ENCODE assay signal across 15 cellular contexts in the genomic region with DNA sequence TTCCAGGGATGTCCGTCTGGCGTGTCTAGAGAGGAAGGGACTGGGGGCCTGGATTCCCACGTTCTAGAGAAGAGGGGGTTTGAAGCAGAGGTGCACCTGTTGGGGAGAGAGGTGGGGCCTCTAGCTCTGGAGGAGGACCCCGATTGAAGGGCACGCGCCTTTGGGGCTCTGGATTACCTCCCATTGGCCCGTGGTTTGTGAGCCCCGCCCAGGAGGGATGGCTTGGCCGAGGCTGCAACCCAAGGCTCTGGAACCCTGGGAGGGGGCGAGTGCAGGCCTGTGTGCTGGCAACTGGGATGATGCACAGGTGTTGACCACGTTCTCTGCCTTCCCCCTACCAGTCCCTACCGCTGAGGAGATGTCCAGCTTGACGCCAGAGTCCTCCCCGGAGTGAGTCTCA. TPM values are rescaled to one million over a fixed set of nuclear protein-coding genes. Genes with fewer than 3 reads are reported as not detected.
DNase-seq lines count a peak whose midpoint lies in the region; ATAC-seq, FAIRE-seq and TF ChIP-seq lines count a peak whose summit lies in the region.
"Had no signal": no experiment of that assay in that cellular context is flagged by ENCODE, and none has a peak within 500 bp of the region (broad histone marks: within the 10 kb centered on the region; RNA-seq: fewer than 3 reads in every experiment).

No MANE protein-coding gene starts in this region.

- H3K27ac Mint-ChIP-seq in H9: peak overlapping the region in 1 of 3 experiments; percentile 72; a peak in 1 of 7 replicates

- no peak overlapping the region for H3K18ac ChIP-seq in H9 (ENCODE audit: insufficient read length, low read depth, low read length)

- ATAC-seq in K562: peak; percentile 26

- intact Hi-C loops in K562 (cut with micrococcal nuclease): loop anchor here (5.0 kb wide), 2 partner anchors 32 to 82 kb away; a partner anchor contains a TSS

- no peak for FAIRE-seq in K562 (lab: Jason Lieb, UNC)
- no peak for FAIRE-seq in RCC 7860 (lab: Jason Lieb, UNC)
- FAIRE-seq: A549, GM12891, GM18507 had no signal

- H4K20me1 ChIP-seq in H9 (ENCODE audit: control insufficient read depth, insufficient read depth, insufficient read length) (no peaks in the 10 kb centered on the region), K562 (replicated peaks; ENCODE audit: control insufficient read depth, insufficient read depth, low read length) (no peaks in the 10 kb centered on the region)
- H4K20me1 ChIP-seq: BLaER1 had no signal

- H3K56ac ChIP-seq in H9 (ENCODE audit: insufficient read length, low read depth, low read length): no peak overlapping the region

- no peak overlapping the region for H3K9ac ChIP-seq in H9 (ENCODE audit: extremely low read depth, insufficient read length, low read length)
- no peak overlapping the region for H3K9ac ChIP-seq in K562 (ENCODE audit: insufficient read depth in 1 of 2, low read depth in 2 of 2, low read length in 2 of 2)
- H3K9ac ChIP-seq: BLaER1, GM23248, SK-N-SH had no signal

- H2AK5ac ChIP-seq in H9 (ENCODE audit: insufficient read length, low read length): no peak overlapping the region

- no peak overlapping the region for H3K23ac ChIP-seq in H9 (ENCODE audit: insufficient read length, low read depth, low read length)

- H3K23me2 ChIP-seq in H9 (ENCODE audit: insufficient read length, low read depth, low read length, poor library complexity, severe bottlenecking): no peaks in the 10 kb centered on the region

- H4K8ac ChIP-seq in H9 (replicated peaks; ENCODE audit: insufficient read length, low read depth, low read length): no peak overlapping the region

- H3K27me3 ChIP-seq in H9 (ENCODE audit: insufficient read depth, low read length) (no peaks in the 10 kb centered on the region), K562 (ENCODE audit: control insufficient read depth in 2 of 2, insufficient read depth in 2 of 2, low read length in 2 of 2) (no peaks in the 10 kb centered on the region)
- H3K27me3 ChIP-seq: BLaER1, Peyer's patch had no signal

- no peak overlapping the region for H4K91ac ChIP-seq in H9 (ENCODE audit: insufficient read length, low read depth, low read length)

- CTCF ChIA-PET in K562 (lab: Yijun Ruan, JAX; ENCODE audit: low intra/inter-chr PET ratio): no interaction called here

- H3K9me1 ChIP-seq in K562 (ENCODE audit: control insufficient read depth, insufficient read depth, low read length): no peaks in the 10 kb centered on the region

- no peaks in the 10 kb centered on the region for H3K79me1 ChIP-seq in H9 (ENCODE audit: insufficient read depth, low read depth, low read length, poor library complexity, severe bottlenecking)

- no peak overlapping the region for H2BK120ac ChIP-seq in H9 (ENCODE audit: low read depth, low read length, poor library complexity, severe bottlenecking)

- H2AFZ ChIP-seq in H9 (ENCODE audit: low read length) (no peak overlapping the region), K562 (ENCODE audit: low read depth, low read length) (no peak overlapping the region)
- H2AFZ ChIP-seq: GM23248 had no signal

- TF ChIP-seq RAD21 in K562 (CRISPR knock-in tag; conservative IDR thresholded peaks at IDR 0.05 in 1 of 2, IDR thresholded peaks at IDR 0.05 in 1 of 2): no peak

- no peak overlapping the region for H2BK20ac ChIP-seq in H9 (ENCODE audit: low read depth, low read length, poor library complexity, severe bottlenecking)

- POLR2A ChIA-PET in K562 (lab: Yijun Ruan, JAX): interaction anchor here (0.5 kb wide), 1 partner anchor 199 kb away, joined by 4 read pairs; no protein-coding TSS in a partner anchor

- no peak overlapping the region for H3K14ac ChIP-seq in H9 (ENCODE audit: insufficient read depth, low read length)

- H4K5ac ChIP-seq in H9 (ENCODE audit: insufficient read length, low read depth, low read length): no peak overlapping the region

- no CpG with 5 or more reads among the region's 14 CpGs for WGBS in H9 (ENCODE audit: extremely low coverage, insufficient read length, low lambda C conversion rate)
- 41% methylated on average over 12 of the region's 14 CpGs for WGBS in K562 (ENCODE audit: insufficient coverage, low coverage, missing lambda C conversion rate)

- H3K4me1 ChIP-seq in H9 (ENCODE audit: insufficient read depth, low read length) (peaks cover 3% of the 10 kb centered on the region; the same call in 1 of the 2 replicates), K562 (replicated peaks in 1 of 2; ENCODE audit: control insufficient read depth in 2 of 2, insufficient read depth in 2 of 2, low read length in 2 of 2) (peaks cover 9 to 49% of the 10 kb centered on the region in 2 experiments; a peak in 4 of 5 replicates)

- no peaks in the 10 kb centered on the region for H3K79me2 ChIP-seq in H9 (ENCODE audit: insufficient read depth, low read length)
- H3K79me2 ChIP-seq in K562 (ENCODE audit: control insufficient read depth, insufficient read depth, low read length): no peaks in the 10 kb centered on the region

- DNase-seq in H9 (peak; percentile 69), K562 (ENCODE audit: extremely low read depth in 1 of 4, low spot score in 3 of 4) (peak in 2 of 4 experiments; percentile 35 to 48), iPS-NIHi7 (ENCODE audit: extremely low spot score) (peak; percentile 73), GM10266 (ENCODE audit: extremely low spot score) (no peak), RCC 7860 (ENCODE audit: low spot score) (no peak)
- DNase-seq: NCI-H1694 treated with DMSO at 0.1 percent for 48 hours had no signal

- no peak overlapping the region for H2BK5ac ChIP-seq in H9 (ENCODE audit: insufficient read length, low read length)

- BruUV-seq in K562 (replicated peaks; lab: Mats Ljungman, UMichigan): no TSS peak

- no peak overlapping the region for H3K4me3 ChIP-seq in K562
- H3K4me3 ChIP-seq: A549, BLaER1, GM23248, Peyer's patch had no signal

- H3K4ac ChIP-seq in H9 (ENCODE audit: low read depth, low read length): no peak overlapping the region

- H3K4me3 Mint-ChIP-seq in H9: peak overlapping the region in 1 of 2 experiments; percentile 53; a peak in 2 of 5 replicates

- H2BK15ac ChIP-seq in H9 (ENCODE audit: low read depth, low read length): no peak overlapping the region

- H2BK12ac ChIP-seq in H9 (ENCODE audit: insufficient read length, low read depth, low read length): no peak overlapping the region

- H3K4me2 ChIP-seq in H9 (ENCODE audit: insufficient read depth, insufficient read length, low read length) (no peak overlapping the region), K562 (ENCODE audit: insufficient read depth, low read length) (0 out of 2 replicates have a peak overlapping the region, but pooled peaks have one; percentile 13)
- H3K4me2 ChIP-seq: A549, BLaER1, SK-N-SH had no signal

- H3K36me3 Mint-ChIP-seq in H9 (ENCODE audit: insufficient read depth in 1 of 3, low read depth in 3 of 3): peaks cover 45 to 68% (median 66%) of the 10 kb centered on the region in 3 experiments; a peak in 6 of 7 replicates
- H3K36me3 Mint-ChIP-seq: CD8-positive, alpha-beta memory T cell had no signal

- in situ Hi-C loops in K562 (cut with MboI): no loop called here

- H3K9me3 ChIP-seq in H9 (ENCODE audit: control insufficient read depth, low read depth, low read length) (no peaks in the 10 kb centered on the region), K562 (replicated peaks; ENCODE audit: control insufficient read depth, insufficient read depth, low read depth, low read length) (no peaks in the 10 kb centered on the region; the same call in 1 of the 2 replicates)
- H3K9me3 ChIP-seq: A549, BLaER1, Peyer's patch, SK-N-SH had no signal

- no peaks in the 10 kb centered on the region; the same call in 1 of the 2 replicates for H3K27me3 Mint-ChIP-seq in H9 (ENCODE audit: low read depth)
- H3K27me3 Mint-ChIP-seq: CD8-positive, alpha-beta memory T cell had no signal

- no peak for TF ChIP-seq CTCF in H9 (conservative IDR thresholded peaks at IDR 0.05)
- no peak for TF ChIP-seq CTCF in K562 (IDR thresholded peaks at IDR 0.05 in 2 of 3, conservative IDR thresholded peaks at IDR 0.05 in 1 of 3; ENCODE audit: insufficient read depth in 2 of 3, low read depth in 1 of 3, low read length in 3 of 3)
- TF ChIP-seq CTCF in GM10266 (IDR thresholded peaks at IDR 0.05; ENCODE audit: control insufficient read depth, insufficient read depth, low read depth, missing control alignments): no peak

- no peaks in the 10 kb centered on the region for H3K9me3 Mint-ChIP-seq in H9
- H3K9me3 Mint-ChIP-seq: CD8-positive, alpha-beta memory T cell had no signal

- no peak overlapping the region for H3K27ac ChIP-seq in H9 (ENCODE audit: insufficient read length, low read depth, low read length)
- H3K27ac ChIP-seq in K562 (ENCODE audit: extremely low read depth, low read depth, low read length): no peak overlapping the region
- H3K27ac ChIP-seq: A549, BLaER1, GM23248, Peyer's patch had no signal

- H3T11ph ChIP-seq in H9 (ENCODE audit: low read length): no peak overlapping the region

- TF ChIP-seq EP300 in K562 (IDR thresholded peaks at IDR 0.05; ENCODE audit: low read length): no peak

- H3K4me1 Mint-ChIP-seq in H9: peaks cover 15 to 24% of the 10 kb centered on the region in 2 experiments

- H3K36me3 ChIP-seq in K562 (ENCODE audit: control insufficient read depth, insufficient read depth, low read length): peaks cover 5% of the 10 kb centered on the region; the same call in 1 of the 3 replicates
- H3K36me3 ChIP-seq: Peyer's patch had no signal

- TF ChIP-seq POLR2A in K562 (conservative IDR thresholded peaks at IDR 0.05): no peak

RNA-seq across cellular contexts. Expression of a gene that starts 20.2 kb away (rescaled TPM):
- total RNA-seq in H9 (2021): 0.63 TPM in 1 of 2 replicates, not detected in the other
- 1.7 and 5.3 TPM in 2 replicates for total RNA-seq in K562 (2011; cell fraction: chromatin; rRNA removed; ENCODE audit: low replicate concordance)
- 4.7 and 5.2 TPM in 2 replicates for total RNA-seq in K562 (2011; cell fraction: nucleolus; rRNA removed)
- total RNA-seq in K562 (2011; cell fraction: nucleoplasm; rRNA removed): 2.2 and 3.8 TPM in 2 replicates
- total RNA-seq in K562 (2014; rRNA removed): 0.91 and 1.0 TPM in 2 replicates
- total RNA-seq in K562 (2014; rRNA removed; fragmentation: Illumina TruSeq; extraction: Trizol): 0.47 TPM in 1 of 2 replicates, not detected in the other
- total RNA-seq in K562 (2015; rRNA removed; fragmentation: Illumina TruSeq; extraction: Trizol): 0.57 and 1.3 TPM in 2 replicates
- total RNA-seq in K562 (2021): 1.2 and 1.4 TPM in 2 replicates
- polyA plus RNA-seq in K562 (2011; rRNA removed): 0.55 and 0.67 TPM in 2 replicates
- polyA plus RNA-seq in K562 (2011; cell fraction: cytosol; rRNA removed): 1.2 and 2.9 TPM in 2 replicates
- polyA plus RNA-seq in K562 (2011; cell fraction: nucleus; rRNA removed): 1.1 and 3.2 TPM in 2 replicates
- 1.2 and 3.1 TPM in 2 replicates for polyA plus RNA-seq in K562 (2012)
- 0.56 and 0.82 TPM in 2 replicates for polyA plus RNA-seq in K562 (2014; fragmentation: Illumina TruSeq; extraction: Trizol)
- not detected for polyA plus RNA-seq in K562 (2014; fragmentation: Nextera tagmentation; extraction: Ambion mirVana)
- polyA plus RNA-seq in K562 (2014; rRNA removed): 0.47 and 0.74 TPM in 2 replicates
- polyA minus RNA-seq in K562 (2011; rRNA and poly(A)+ RNA removed): not detected in 2 replicates
- polyA minus RNA-seq in K562 (2011; cell fraction: cytosol; rRNA and poly(A)+ RNA removed): 2.3 TPM in 1 of 2 replicates, not detected in the other
- 1.00 and 1.2 TPM in 2 replicates for polyA minus RNA-seq in K562 (2011; cell fraction: nucleus; rRNA and poly(A)+ RNA removed)
- total RNA-seq: GM23248, NCI-H460 had no signal
- polyA plus RNA-seq: CD8-positive, alpha-beta memory T cell; GM23248; SK-N-SH had no signal

RNA-seq across cellular contexts. Expression of a gene that starts 21.2 kb away (rescaled TPM):
- total RNA-seq in H9 (2021) (43.5 and 47.0 TPM in 2 replicates), K562 (2014; rRNA removed) (3.8 and 5.0 TPM in 2 replicates), K562 (2014; rRNA removed; fragmentation: Illumina TruSeq; extraction: Trizol) (1.6 and 1.7 TPM in 2 replicates), K562 (2015; rRNA removed; fragmentation: Illumina TruSeq; extraction: Trizol) (1.3 and 1.7 TPM in 2 replicates), K562 (2021) (5.6 and 8.1 TPM in 2 replicates)
- 28.5 and 48.4 TPM in 2 replicates for total RNA-seq in K562 (2011; cell fraction: chromatin; rRNA removed; ENCODE audit: low replicate concordance)
- total RNA-seq in K562 (2011; cell fraction: nucleolus; rRNA removed): 21.7 and 25.3 TPM in 2 replicates
- total RNA-seq in K562 (2011; cell fraction: nucleoplasm; rRNA removed): 13.4 and 18.0 TPM in 2 replicates
- polyA plus RNA-seq in K562 (2011; rRNA removed) (3.5 and 3.6 TPM in 2 replicates), K562 (2014; fragmentation: Illumina TruSeq; extraction: Trizol) (4.3 and 4.5 TPM in 2 replicates), K562 (2014; fragmentation: Nextera tagmentation; extraction: Ambion mirVana) (not detected), K562 (2014; rRNA removed) (9.3 and 9.8 TPM in 2 replicates)
- 4.7 and 5.3 TPM in 2 replicates for polyA plus RNA-seq in K562 (2011; cell fraction: cytosol; rRNA removed)
- 46.8 and 66.1 TPM in 2 replicates for polyA plus RNA-seq in K562 (2011; cell fraction: nucleus; rRNA removed)
- 4.6 and 18.4 TPM in 2 replicates for polyA plus RNA-seq in K562 (2012)
- polyA minus RNA-seq in K562 (2011; rRNA and poly(A)+ RNA removed): 1.7 and 2.2 TPM in 2 replicates
- 1.1 and 2.1 TPM in 2 replicates for polyA minus RNA-seq in K562 (2011; cell fraction: cytosol; rRNA and poly(A)+ RNA removed)
- polyA minus RNA-seq in K562 (2011; cell fraction: nucleus; rRNA and poly(A)+ RNA removed): 7.0 and 11.6 TPM in 2 replicates

RNA-seq across cellular contexts. Expression of a gene that starts 25.1 kb away (rescaled TPM):
- total RNA-seq in H9 (2021) (47.4 and 50.7 TPM in 2 replicates), K562 (2014; rRNA removed) (54.6 and 63.3 TPM in 2 replicates), K562 (2014; rRNA removed; fragmentation: Illumina TruSeq; extraction: Trizol) (12.3 and 13.9 TPM in 2 replicates), K562 (2015; rRNA removed; fragmentation: Illumina TruSeq; extraction: Trizol) (38.7 and 41.3 TPM in 2 replicates), K562 (2021) (81.3 and 85.8 TPM in 2 replicates)
- total RNA-seq in K562 (2011; cell fraction: chromatin; rRNA removed; ENCODE audit: low replicate concordance): 1.8 and 7.4 TPM in 2 replicates
- 14.1 and 16.0 TPM in 2 replicates for total RNA-seq in K562 (2011; cell fraction: nucleolus; rRNA removed)
- total RNA-seq in K562 (2011; cell fraction: nucleoplasm; rRNA removed): 5.8 and 8.5 TPM in 2 replicates
- polyA plus RNA-seq in K562 (2011; rRNA removed) (20.6 and 30.4 TPM in 2 replicates), K562 (2014; fragmentation: Illumina TruSeq; extraction: Trizol) (21.8 and 37.7 TPM in 2 replicates), K562 (2014; fragmentation: Nextera tagmentation; extraction: Ambion mirVana) (1 to 10 TPM in 1 of 2 experiments, under 1 TPM in 1; 0.83 to 1.5 TPM), K562 (2014; rRNA removed) (59.0 and 62.3 TPM in 2 replicates)
- polyA plus RNA-seq in K562 (2011; cell fraction: cytosol; rRNA removed): 38.3 and 103 TPM in 2 replicates
- 17.4 and 24.9 TPM in 2 replicates for polyA plus RNA-seq in K562 (2011; cell fraction: nucleus; rRNA removed)
- polyA plus RNA-seq in K562 (2012): 67.2 and 80.0 TPM in 2 replicates
- polyA minus RNA-seq in K562 (2011; rRNA and poly(A)+ RNA removed): 5.2 and 9.1 TPM in 2 replicates
- 23.1 and 31.8 TPM in 2 replicates for polyA minus RNA-seq in K562 (2011; cell fraction: cytosol; rRNA and poly(A)+ RNA removed)
- 6.2 and 6.8 TPM in 2 replicates for polyA minus RNA-seq in K562 (2011; cell fraction: nucleus; rRNA and poly(A)+ RNA removed)

RNA-seq across cellular contexts. Expression of a gene that starts 34.7 kb away (rescaled TPM):
- total RNA-seq in H9 (2021) (53.7 and 54.5 TPM in 2 replicates), K562 (2014; rRNA removed) (35.6 and 38.2 TPM in 2 replicates), K562 (2014; rRNA removed; fragmentation: Illumina TruSeq; extraction: Trizol) (3.7 and 8.2 TPM in 2 replicates), K562 (2015; rRNA removed; fragmentation: Illumina TruSeq; extraction: Trizol) (11.0 and 12.5 TPM in 2 replicates), K562 (2021) (50.7 and 53.5 TPM in 2 replicates)
- total RNA-seq in K562 (2011; cell fraction: chromatin; rRNA removed; ENCODE audit: low replicate concordance): 62.4 and 157 TPM in 2 replicates
- 117 and 126 TPM in 2 replicates for total RNA-seq in K562 (2011; cell fraction: nucleolus; rRNA removed)
- total RNA-seq in K562 (2011; cell fraction: nucleoplasm; rRNA removed): 79.2 and 82.9 TPM in 2 replicates
- polyA plus RNA-seq in K562 (2011; rRNA removed) (22.8 and 36.8 TPM in 2 replicates), K562 (2014; fragmentation: Illumina TruSeq; extraction: Trizol) (16.6 and 22.7 TPM in 2 replicates), K562 (2014; fragmentation: Nextera tagmentation; extraction: Ambion mirVana) (under 1 TPM; 0.15 to 0.17 TPM), K562 (2014; rRNA removed) (42.7 and 50.2 TPM in 2 replicates)
- polyA plus RNA-seq in K562 (2011; cell fraction: cytosol; rRNA removed): 25.5 and 46.8 TPM in 2 replicates
- 121 and 175 TPM in 2 replicates for polyA plus RNA-seq in K562 (2011; cell fraction: nucleus; rRNA removed)
- 42.5 and 52.7 TPM in 2 replicates for polyA plus RNA-seq in K562 (2012)
- polyA minus RNA-seq in K562 (2011; rRNA and poly(A)+ RNA removed): 7.6 and 10.5 TPM in 2 replicates
- 14.4 and 16.3 TPM in 2 replicates for polyA minus RNA-seq in K562 (2011; cell fraction: cytosol; rRNA and poly(A)+ RNA removed)
- polyA minus RNA-seq in K562 (2011; cell fraction: nucleus; rRNA and poly(A)+ RNA removed): 40.8 and 44.9 TPM in 2 replicates

RNA-seq across cellular contexts. Expression of a gene that starts 46.2 kb away (rescaled TPM):
- total RNA-seq in H9 (2021) (76.2 and 79.7 TPM in 2 replicates), K562 (2014; rRNA removed) (58.3 and 78.9 TPM in 2 replicates), K562 (2014; rRNA removed; fragmentation: Illumina TruSeq; extraction: Trizol) (25.5 and 28.1 TPM in 2 replicates), K562 (2015; rRNA removed; fragmentation: Illumina TruSeq; extraction: Trizol) (37.2 and 39.6 TPM in 2 replicates), K562 (2021) (115 and 135 TPM in 2 replicates)
- 138 and 331 TPM in 2 replicates for total RNA-seq in K562 (2011; cell fraction: chromatin; rRNA removed; ENCODE audit: low replicate concordance)
- 170 and 181 TPM in 2 replicates for total RNA-seq in K562 (2011; cell fraction: nucleolus; rRNA removed)
- total RNA-seq in K562 (2011; cell fraction: nucleoplasm; rRNA removed): 119 and 126 TPM in 2 replicates
- polyA plus RNA-seq in K562 (2011; rRNA removed) (37.0 and 59.5 TPM in 2 replicates), K562 (2014; fragmentation: Illumina TruSeq; extraction: Trizol) (42.6 and 75.6 TPM in 2 replicates), K562 (2014; fragmentation: Nextera tagmentation; extraction: Ambion mirVana) (under 1 TPM; 0.48 to 0.89 TPM), K562 (2014; rRNA removed) (72.9 and 82.6 TPM in 2 replicates)
- polyA plus RNA-seq in K562 (2011; cell fraction: cytosol; rRNA removed): 51.6 and 73.6 TPM in 2 replicates
- 101 and 109 TPM in 2 replicates for polyA plus RNA-seq in K562 (2011; cell fraction: nucleus; rRNA removed)
- polyA plus RNA-seq in K562 (2012): 69.7 and 88.1 TPM in 2 replicates
- polyA minus RNA-seq in K562 (2011; rRNA and poly(A)+ RNA removed): 47.1 and 60.9 TPM in 2 replicates
- polyA minus RNA-seq in K562 (2011; cell fraction: cytosol; rRNA and poly(A)+ RNA removed): 68.7 and 77.1 TPM in 2 replicates
- polyA minus RNA-seq in K562 (2011; cell fraction: nucleus; rRNA and poly(A)+ RNA removed): 31.9 and 52.0 TPM in 2 replicates

Comparison
In these comparisons a context has a peak if more than half of its experiments do, and no peak if none do; other contexts are left out.
1. DNase-seq: peak in H9 (single experiment) and iPS-NIHi7 (single experiment); none in GM10266 (single experiment) and RCC 7860 (single experiment).